In the genomic region with DNA sequence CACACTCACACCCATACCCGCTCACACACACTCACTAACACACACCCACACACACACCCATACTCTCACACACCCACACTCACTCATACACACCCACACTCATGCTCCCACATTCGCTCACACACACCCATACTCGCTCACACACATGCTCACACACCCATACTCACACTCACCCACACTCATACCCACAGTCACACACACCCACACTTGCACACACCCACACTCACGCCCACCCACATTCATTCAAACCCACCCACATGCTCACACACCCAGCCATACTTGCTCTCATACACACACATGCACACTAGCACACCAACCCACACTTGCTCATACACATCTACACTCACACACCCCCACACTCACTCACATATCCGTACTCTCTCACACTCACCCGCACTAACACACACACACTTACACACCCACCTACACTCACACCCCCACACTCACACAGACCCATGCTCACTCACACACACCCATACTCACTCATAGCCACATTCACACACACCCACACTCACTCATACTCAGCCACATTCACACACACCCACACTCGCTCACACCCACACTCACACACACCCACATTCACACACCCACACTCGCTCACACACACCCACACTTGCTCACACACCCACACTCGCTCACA, we compare ENCODE assay signal across 16 cellular contexts.
DNase-seq lines count a peak whose midpoint lies in the region; ATAC-seq and TF ChIP-seq lines count a peak whose summit lies in the region.
"Had no signal": no experiment of that assay in that cellular context is flagged by ENCODE, and none has a peak within 500 bp of the region (broad histone marks: within the 10 kb centered on the region; RNA-seq: fewer than 3 reads in every experiment).

No MANE protein-coding gene starts in this region.

- WGBS in IMR-90 (ENCODE audit: extremely low coverage in 2 of 2, insufficient read length in 1 of 2), 2 experiments: 57% methylated on average over 5 of the region's 9 CpGs; no CpG with 5 or more reads in 1 of the 2 experiments

- H3K56ac ChIP-seq in IMR-90 (ENCODE audit: extremely low read depth, insufficient read depth, low read length): no peak overlapping the region

- no peak overlapping the region for H3K27ac Mint-ChIP-seq in activated CD4-positive, alpha-beta memory T cell treated with anti-CD3 and anti-CD28 coated beads, Interleukin-2, amount 10 ng/mL, durations not matched to agents 7 days and 5 days
- H3K27ac Mint-ChIP-seq: CD14-positive monocyte; CD8-positive, alpha-beta T cell had no signal

- H4K8ac ChIP-seq in IMR-90 (ENCODE audit: low read depth in 2 of 2, low read length in 2 of 2): no peak overlapping the region

- no peaks in the 10 kb centered on the region for H3K4me1 Mint-ChIP-seq in activated CD4-positive, alpha-beta memory T cell treated with anti-CD3 and anti-CD28 coated beads, Interleukin-2, amount 10 ng/mL, durations not matched to agents 7 days and 5 days
- H3K4me1 Mint-ChIP-seq: CD14-positive monocyte had no signal

- TF ChIP-seq RAD21 in IMR-90 (IDR thresholded peaks at IDR 0.05; ENCODE audit: low read length): no peak
- no peak for TF ChIP-seq RAD21 in neural cell (conservative IDR thresholded peaks at IDR 0.05)

- no peaks in the 10 kb centered on the region for H3K79me2 ChIP-seq in neural cell (replicated peaks; ENCODE audit: insufficient read depth, low read length)

- H3K9ac ChIP-seq in IMR-90 (ENCODE audit: low read depth, low read length) (no peak overlapping the region), neural cell (ENCODE audit: low read length) (no peak overlapping the region)

- DNase-seq in IMR-90: no peak
- DNase-seq in fibroblast of gingiva (ENCODE audit: low read depth): peak; percentile 3
- no peak for DNase-seq in upper lobe of right lung
- DNase-seq in activated CD4-positive, alpha-beta memory T cell treated with anti-CD3 and anti-CD28 coated beads, Interleukin-2, amount 10 ng/mL, durations not matched to agents 7 days and 5 days: no peak
- no peak for DNase-seq in dermis blood vessel endothelial cell
- DNase-seq in hypothalamus (lab: John Stamatoyannopoulos, UW): no peak
- no peak for DNase-seq in hepatic stellate cell (ENCODE audit: low spot score)
- DNase-seq: Caco-2; CD8-positive, alpha-beta T cell; DND-41; GDM1 had no signal

- no peak for ATAC-seq in IMR-90 (ENCODE audit: low read depth)
- peak; percentile 45 for ATAC-seq in upper lobe of right lung
- ATAC-seq: A549; CD8-positive, alpha-beta T cell; HCT116 had no signal

- H3K9me2 ChIP-seq in neural cell (ENCODE audit: insufficient read depth, low read length): no peaks in the 10 kb centered on the region

- H3K9me3 ChIP-seq in IMR-90 (ENCODE audit: control insufficient read depth, insufficient read depth, low read length): no peaks in the 10 kb centered on the region; the same call in 1 of the 2 replicates
- H3K9me3 ChIP-seq in neural cell (ENCODE audit: low read length): no peaks in the 10 kb centered on the region
- H3K9me3 ChIP-seq in upper lobe of right lung: no peaks in the 10 kb centered on the region

- H3K14ac ChIP-seq in IMR-90 (replicated peaks; ENCODE audit: low read depth, low read length): no peak overlapping the region

- H3K27me3 ChIP-seq in IMR-90 (ENCODE audit: control insufficient read depth, insufficient read depth, low read length) (no peaks in the 10 kb centered on the region), neural cell (ENCODE audit: insufficient read depth, low read depth, low read length) (no peaks in the 10 kb centered on the region), upper lobe of right lung (no peaks in the 10 kb centered on the region)

- H3K4me2 ChIP-seq in IMR-90 (ENCODE audit: low read depth, low read length) (no peak overlapping the region), neural cell (ENCODE audit: low read length) (no peak overlapping the region)
- H3K4me2 ChIP-seq: A549 had no signal

- H3K27me3 Mint-ChIP-seq in activated CD4-positive, alpha-beta memory T cell treated with anti-CD3 and anti-CD28 coated beads, Interleukin-2, amount 10 ng/mL, durations not matched to agents 7 days and 5 days: no peaks in the 10 kb centered on the region

- H3K9me1 ChIP-seq in IMR-90 (ENCODE audit: insufficient read depth, low read length): no peaks in the 10 kb centered on the region

- no peak for TF ChIP-seq EP300 in neural cell (conservative IDR thresholded peaks at IDR 0.05; ENCODE audit: poor library complexity, severe bottlenecking)

- H4K5ac ChIP-seq in IMR-90 (ENCODE audit: low read depth, low read length): no peak overlapping the region

- H2AFZ ChIP-seq in IMR-90 (replicated peaks; ENCODE audit: low read length, poor library complexity): peak overlapping the region; percentile 52
- no peak overlapping the region for H2AFZ ChIP-seq in neural cell (ENCODE audit: low read depth, low read length)

- H3K4me3 ChIP-seq in IMR-90 (ENCODE audit: insufficient read depth, low read depth, low read length): no peak overlapping the region
- H3K4me3 ChIP-seq in neural cell (ENCODE audit: low read length): no peak overlapping the region
- no peak overlapping the region for H3K4me3 ChIP-seq in upper lobe of right lung
- H3K4me3 ChIP-seq: A549 had no signal

- no TSS peak for BruUV-seq in IMR-90 (replicated peaks; lab: Mats Ljungman, UMichigan)

- POLR2A ChIA-PET in IMR-90 (lab: Charles Lee; ENCODE audit: unreplicated experiment): no interaction called here
- POLR2A ChIA-PET in activated CD4-positive, alpha-beta memory T cell treated with anti-CD3 and anti-CD28 coated beads, Interleukin-2, amount 10 ng/mL, durations not matched to agents 7 days and 5 days (lab: Charles Lee): no interaction called here

- H2AK9ac ChIP-seq in IMR-90 (replicated peaks; ENCODE audit: low read depth, low read length, poor library complexity): no peak overlapping the region

- H4K20me1 ChIP-seq in IMR-90 (ENCODE audit: insufficient read depth, low read length) (no peaks in the 10 kb centered on the region; the same call in 1 of the 2 replicates), neural cell (ENCODE audit: insufficient read depth) (no peaks in the 10 kb centered on the region)

- H3K9me3 Mint-ChIP-seq in activated CD4-positive, alpha-beta memory T cell treated with anti-CD3 and anti-CD28 coated beads, Interleukin-2, amount 10 ng/mL, durations not matched to agents 7 days and 5 days: peaks cover 2% of the 10 kb centered on the region
- H3K9me3 Mint-ChIP-seq: CD8-positive, alpha-beta T cell had no signal

- dilution Hi-C loops in IMR-90 (cut with HindIII; ENCODE audit: low sequenced_read_pairs, unreplicated experiment): no loop called here

- H3K27ac ChIP-seq in IMR-90 (ENCODE audit: insufficient read depth, low read length) (no peak overlapping the region), neural cell (ENCODE audit: low read length) (no peak overlapping the region), upper lobe of right lung (no peak overlapping the region)
- H3K27ac ChIP-seq: A549, HL-60 had no signal

- intact Hi-C loops in IMR-90 (cut with micrococcal nuclease) (no loop called here), upper lobe of right lung (cut with DNase I) (no loop called here)

- no peak overlapping the region for H3K23ac ChIP-seq in IMR-90 (ENCODE audit: low read depth, low read length)

- CTCF ChIA-PET in IMR-90 (lab: Yijun Ruan, JAX): no interaction called here
- CTCF ChIA-PET in activated CD4-positive, alpha-beta memory T cell treated with anti-CD3 and anti-CD28 coated beads, Interleukin-2, amount 10 ng/mL, durations not matched to agents 7 days and 5 days (lab: Charles Lee): no interaction called here

- H3K4me1 ChIP-seq in IMR-90 (ENCODE audit: control insufficient read depth, insufficient read depth, low read length): no peaks in the 10 kb centered on the region
- no peaks in the 10 kb centered on the region for H3K4me1 ChIP-seq in upper lobe of right lung
- H3K4me1 ChIP-seq: A549, Caco-2 had no signal

- H3K18ac ChIP-seq in IMR-90 (ENCODE audit: low read depth, low read length): no peak overlapping the region

- H2BK15ac ChIP-seq in IMR-90 (ENCODE audit: low read depth, low read length): no peak overlapping the region

- H3K36me3 Mint-ChIP-seq in activated CD4-positive, alpha-beta memory T cell treated with anti-CD3 and anti-CD28 coated beads, Interleukin-2, amount 10 ng/mL, durations not matched to agents 7 days and 5 days (ENCODE audit: low read depth): no peaks in the 10 kb centered on the region
- H3K36me3 Mint-ChIP-seq: CD14-positive monocyte; CD8-positive, alpha-beta T cell had no signal

- H2BK5ac ChIP-seq in IMR-90 (ENCODE audit: low read depth, low read length, poor library complexity, severe bottlenecking): peak overlapping the region; percentile 74

- no peak overlapping the region for H2AK5ac ChIP-seq in IMR-90 (ENCODE audit: low read depth, low read length)

- no peak overlapping the region for H3K4me3 Mint-ChIP-seq in activated CD4-positive, alpha-beta memory T cell treated with anti-CD3 and anti-CD28 coated beads, Interleukin-2, amount 10 ng/mL, durations not matched to agents 7 days and 5 days
- H3K4me3 Mint-ChIP-seq: CD14-positive monocyte; CD8-positive, alpha-beta T cell had no signal

- TF ChIP-seq CTCF in IMR-90 (conservative IDR thresholded peaks at IDR 0.05; ENCODE audit: low read depth, low read length) (no peak), neural cell (IDR thresholded peaks at IDR 0.05; ENCODE audit: poor library complexity, severe bottlenecking) (no peak), upper lobe of right lung (IDR thresholded peaks at IDR 0.05) (no peak)

- H3K79me1 ChIP-seq in IMR-90 (ENCODE audit: low read depth in 1 of 2, low read length in 2 of 2): no peaks in the 10 kb centered on the region

- no peaks in the 10 kb centered on the region for H3K36me3 ChIP-seq in IMR-90 (ENCODE audit: control insufficient read depth, insufficient read depth, low read length)
- H3K36me3 ChIP-seq in neural cell (ENCODE audit: insufficient read depth, low read length): no peaks in the 10 kb centered on the region
- no peaks in the 10 kb centered on the region for H3K36me3 ChIP-seq in upper lobe of right lung

- no peaks in the 10 kb centered on the region for H3F3A ChIP-seq in neural cell (ENCODE audit: insufficient read depth, low read length, poor library complexity, severe bottlenecking)

- in situ Hi-C loops in IMR-90 (cut with MboI; ENCODE audit: low sequenced_read_pairs): no loop called here

- H2BK120ac ChIP-seq in IMR-90 (ENCODE audit: low read depth, low read length): no peak overlapping the region

- H4K91ac ChIP-seq in IMR-90 (ENCODE audit: insufficient read depth, low read depth, low read length): no peak overlapping the region

- no peak for TF ChIP-seq POLR2A in IMR-90 (IDR thresholded peaks at IDR 0.05; ENCODE audit: low read depth, low read length)

- H3K4ac ChIP-seq in IMR-90 (ENCODE audit: low read depth, low read length): no peak overlapping the region

- H2BK20ac ChIP-seq in IMR-90 (ENCODE audit: low read depth, low read length): no peak overlapping the region

TF ChIP-seq in IMR-90, 13 proteins besides CTCF, POLR2A, EP300 and RAD21 (continues in another document):
- TF ChIP-seq BHLHE40 (IDR thresholded peaks at IDR 0.05; ENCODE audit: low read depth, low read length): no peak
- no peak for TF ChIP-seq MXI1 (IDR thresholded peaks at IDR 0.05; ENCODE audit: borderline replicate concordance, low read depth, low read length)

TF ChIP-seq in neural cell, 6 proteins besides CTCF, POLR2A, EP300 and RAD21 (continues in another document):
- TF ChIP-seq TAF1 (IDR thresholded peaks at IDR 0.05; ENCODE audit: low read depth) (no peak), SMC3 (conservative IDR thresholded peaks at IDR 0.05; ENCODE audit: poor library complexity) (no peak)
